ENCODE assay signal across 8 cellular contexts in genomic region chr9:120876842-120877240, GRCh38. TPM values are rescaled to one million over a fixed set of nuclear protein-coding genes. Genes with fewer than 3 reads are reported as not detected.
DNase-seq lines count a peak whose midpoint lies in the region; ATAC-seq lines count a peak whose summit lies in the region.

Gene PHF19 (minus strand): TSS chr9:120877188. CDS start chr9:120874741, 2,447 bp downstream.

- H3K36me3 Mint-ChIP-seq in activated T-helper 2 cell treated with anti-CD3 and anti-CD28 coated beads, Interferon-gamma antibody, Interleukin-2, Interleukin-4, amounts not matched to agents 10 μg/mL and 5 μg/mL and 100 μg/mL, durations not matched to agents 14 hours and 24 hours and 36 hours (ENCODE audit: low read depth) = peaks cover 62% of the 10 kb centered on the region

- H3K9me3 Mint-ChIP-seq in activated T-helper 2 cell treated with anti-CD3 and anti-CD28 coated beads, Interferon-gamma antibody, Interleukin-2, Interleukin-4, amounts not matched to agents 10 μg/mL and 5 μg/mL and 100 μg/mL, durations not matched to agents 14 hours and 24 hours and 36 hours = no peaks in the 10 kb centered on the region

- intact Hi-C loops in activated T-helper 2 cell treated with anti-CD3 and anti-CD28 coated beads, Interferon-gamma antibody, Interleukin-2, Interleukin-4, amounts not matched to agents 10 μg/mL and 5 μg/mL and 100 μg/mL, durations not matched to agents 14 hours and 24 hours and 36 hours (cut with micrococcal nuclease) = loop anchor here (1.0 to 2.0 kb wide), 5 partner anchors 9 to 54 kb away; partner anchors contain the start of gene PSMD5
- intact Hi-C loops in Right ventricle myocardium superior (cut with DNase I) (loop anchor here (5.0 kb wide), 1 partner anchor 40 kb away; no protein-coding TSS in a partner anchor), posterior vena cava (cut with DNase I) (loop anchor here in 1 of 2 donors (5.0 kb wide), 1 partner anchor 50 kb away; the partner anchor contains the start of gene TRAF1)

- peak; percentile 16 for ATAC-seq in GM21717 (IDR thresholded peaks at IDR 0.05; ENCODE audit: unreplicated experiment)
- peak; percentile 32 for ATAC-seq in Right ventricle myocardium superior (ENCODE audit: poor library complexity)
- no peak for ATAC-seq in GM18861 (IDR thresholded peaks at IDR 0.05; ENCODE audit: unreplicated experiment)

- peak; percentile 85 for DNase-seq in DMS53 (lab: John Stamatoyannopoulos, UW)
- no peak for DNase-seq in DMS53 treated with DMSO at 0.1 percent for 48 hours (lab: John Stamatoyannopoulos, UW; ENCODE audit: unreplicated experiment)
- DNase-seq in M059J (ENCODE audit: low read depth) = peak; percentile 57
- DNase-seq in activated T-helper 2 cell treated with anti-CD3 and anti-CD28 coated beads, Interferon-gamma antibody, Interleukin-2, Interleukin-4, amounts not matched to agents 10 μg/mL and 5 μg/mL and 100 μg/mL, durations not matched to agents 14 hours and 24 hours and 36 hours (ENCODE audit: low spot score) = peak; percentile 57
- peak; percentile 55 for DNase-seq in Right ventricle myocardium superior
- DNase-seq in posterior vena cava (ENCODE audit: low spot score) = peak; percentile 84

- H3K27ac Mint-ChIP-seq in activated T-helper 2 cell treated with anti-CD3 and anti-CD28 coated beads, Interferon-gamma antibody, Interleukin-2, Interleukin-4, amounts not matched to agents 10 μg/mL and 5 μg/mL and 100 μg/mL, durations not matched to agents 14 hours and 24 hours and 36 hours = peak within 1 kb of the TSS; percentile 93

- peak within 1 kb of the TSS; percentile 88 for H3K4me3 Mint-ChIP-seq in activated T-helper 2 cell treated with anti-CD3 and anti-CD28 coated beads, Interferon-gamma antibody, Interleukin-2, Interleukin-4, amounts not matched to agents 10 μg/mL and 5 μg/mL and 100 μg/mL, durations not matched to agents 14 hours and 24 hours and 36 hours (ENCODE audit: low read depth)

- no peaks in the 10 kb centered on the region for H3K27me3 Mint-ChIP-seq in activated T-helper 2 cell treated with anti-CD3 and anti-CD28 coated beads, Interferon-gamma antibody, Interleukin-2, Interleukin-4, amounts not matched to agents 10 μg/mL and 5 μg/mL and 100 μg/mL, durations not matched to agents 14 hours and 24 hours and 36 hours (ENCODE audit: low read depth)

- H3K4me1 Mint-ChIP-seq in activated T-helper 2 cell treated with anti-CD3 and anti-CD28 coated beads, Interferon-gamma antibody, Interleukin-2, Interleukin-4, amounts not matched to agents 10 μg/mL and 5 μg/mL and 100 μg/mL, durations not matched to agents 14 hours and 24 hours and 36 hours (ENCODE audit: low read depth) = peaks cover 74% of the 10 kb centered on the region

RNA-seq across cellular contexts. Expression of gene PHF19, which starts in this region (rescaled TPM):
- total RNA-seq in M059J (2014; rRNA removed; shearing (Covaris generic)) = 41.5 and 62.8 TPM in 2 replicates
- 167 and 170 TPM in 2 replicates for total RNA-seq in activated T-helper 2 cell treated with anti-CD3 and anti-CD28 coated beads, Interferon-gamma antibody, Interleukin-2, Interleukin-4, amounts not matched to agents 10 μg/mL and 5 μg/mL and 100 μg/mL, durations not matched to agents 14 hours and 24 hours and 36 hours
- total RNA-seq in Right ventricle myocardium superior (11.9 TPM), posterior vena cava (10 to 100 TPM; 30.8 to 40.2 TPM)
